In the genomic region with DNA sequence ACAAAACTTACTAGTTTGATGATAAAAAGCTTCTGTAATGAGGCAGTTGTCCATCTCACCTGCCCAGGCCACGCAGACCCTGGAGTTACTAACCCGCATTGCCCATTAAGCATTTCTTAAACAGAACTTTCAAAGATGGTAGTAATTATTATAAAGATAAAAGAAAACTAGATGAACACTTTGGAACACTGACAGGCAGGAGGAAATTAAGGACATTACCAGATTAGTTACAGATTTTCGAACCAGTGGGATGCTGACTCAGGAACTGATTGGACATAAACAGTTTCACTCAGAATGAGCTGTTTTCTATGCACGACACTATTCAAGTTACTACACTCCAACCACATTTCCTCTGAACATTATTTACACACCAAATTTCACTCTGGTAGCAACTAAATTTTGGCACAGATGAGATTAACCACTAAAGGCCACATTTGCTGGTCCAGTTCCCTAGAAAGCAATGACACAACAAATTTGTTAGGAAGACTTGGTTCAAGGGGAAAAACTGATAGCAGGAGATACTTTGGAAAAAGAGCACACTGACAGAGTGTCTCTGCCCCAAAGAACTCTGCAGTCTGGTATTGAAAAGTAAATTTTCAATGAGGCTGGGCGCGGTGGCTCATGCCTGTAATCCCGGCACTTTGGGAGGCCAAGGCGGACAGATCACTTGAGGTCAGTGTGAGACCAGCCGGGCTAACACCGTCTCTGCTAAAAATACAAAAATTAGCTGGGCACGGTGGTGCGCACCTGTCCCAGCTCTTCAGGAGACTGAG, we compare ENCODE assay signal across 11 cellular contexts. TPM values are rescaled to one million over a fixed set of nuclear protein-coding genes. Genes with fewer than 3 reads are reported as not detected.
DNase-seq lines count a peak whose midpoint lies in the region; ATAC-seq and TF ChIP-seq lines count a peak whose summit lies in the region.
"Had no signal": no experiment of that assay in that cellular context is flagged by ENCODE, and none has a peak within 500 bp of the region (broad histone marks: within the 10 kb centered on the region; RNA-seq: fewer than 3 reads in every experiment).

No MANE protein-coding gene starts in this region.

- no peak for ATAC-seq in Panc1
- ATAC-seq in effector memory CD8-positive, alpha-beta T cell (replicated peaks) = no peak
- no peak for ATAC-seq in PC-3
- ATAC-seq: Right ventricle myocardium inferior had no signal

- TF ChIP-seq EP300 in sigmoid colon (IDR thresholded peaks at IDR 0.05) = no peak

- peaks cover 44% of the 10 kb centered on the region for H3K4me1 Mint-ChIP-seq in T-helper 2 cell treated with Interferon-gamma antibody and Interleukin-4, amounts not matched to agents 5 μg/mL and 100 μg/mL, for 36 hours (ENCODE audit: low read depth)
- H3K4me1 Mint-ChIP-seq in effector memory CD8-positive, alpha-beta T cell (ENCODE audit: low read depth in 2 of 2) = peaks cover 24 to 45% of the 10 kb centered on the region in 2 donors

- H3K27ac ChIP-seq in Panc1 (ENCODE audit: low read length) = peak overlapping the region; percentile 40; the same call in 1 of the 2 replicates
- H3K27ac ChIP-seq in sigmoid colon = peak overlapping the region in 2 of 4 donors; percentile 0 to 10
- H3K27ac ChIP-seq in PC-3 (ENCODE audit: low read length) = no peak overlapping the region

- H3K4me3 ChIP-seq in Panc1 (ENCODE audit: low read depth in 2 of 2, low read length in 2 of 2) (no peak overlapping the region), sigmoid colon (no peak overlapping the region), PC-3 (ENCODE audit: low read length) (no peak overlapping the region)

- no peak overlapping the region for H3K9ac ChIP-seq in PC-3 (ENCODE audit: low read length)

- in situ Hi-C loops in Panc1 (cut with HindIII; ENCODE audit: low pct_unique_long_range_greater_than_20kb, low sequenced_read_pairs) = no loop called here

- no peaks in the 10 kb centered on the region for H3K9me2 ChIP-seq in PC-3 (replicated peaks; ENCODE audit: low read length)

- H3K36me3 ChIP-seq in Panc1 (ENCODE audit: control insufficient read depth, insufficient read depth, low read length) (peaks cover 42% of the 10 kb centered on the region), sigmoid colon (peaks cover 29 to 60% (median 41%) of the 10 kb centered on the region in 4 donors), PC-3 (ENCODE audit: low read depth, low read length) (peaks cover 47% of the 10 kb centered on the region)

- intact Hi-C loops in Panc1 (cut with micrococcal nuclease; ENCODE audit: unreplicated experiment) = no loop called here
- intact Hi-C loops in sigmoid colon (cut with DNase I) = loop anchor here (5.0 to 10.0 kb wide), 2 partner anchors 40 to 183 kb away; a partner anchor contains a TSS
- intact Hi-C loops in PC-3 (cut with micrococcal nuclease) = no loop called here

- TF ChIP-seq CTCF in Panc1 (IDR thresholded peaks at IDR 0.05) = no peak
- no peak for TF ChIP-seq CTCF in sigmoid colon (IDR thresholded peaks at IDR 0.05)
- no peak for TF ChIP-seq CTCF in PC-3 (conservative IDR thresholded peaks at IDR 0.05; ENCODE audit: low read depth, low read length)

- BruUV-seq in Panc1 (replicated peaks; lab: Mats Ljungman, UMichigan) (no TSS peak), PC-3 (replicated peaks; lab: Mats Ljungman, UMichigan) (no TSS peak)

- H3K9me3 Mint-ChIP-seq in T-helper 2 cell treated with Interferon-gamma antibody and Interleukin-4, amounts not matched to agents 5 μg/mL and 100 μg/mL, for 36 hours = no peaks in the 10 kb centered on the region
- H3K9me3 Mint-ChIP-seq in effector memory CD8-positive, alpha-beta T cell = no peaks in the 10 kb centered on the region
- H3K9me3 Mint-ChIP-seq: activated naive CD8-positive, alpha-beta T cell treated with anti-CD3 and anti-CD28 coated beads, Interleukin-2, amount 10 ng/mL, durations not matched to agents 7 days and 5 days had no signal

- H3K27me3 ChIP-seq in Panc1 (ENCODE audit: control insufficient read depth, insufficient read depth, low read length) (no peaks in the 10 kb centered on the region), sigmoid colon (no peaks in the 10 kb centered on the region), PC-3 (ENCODE audit: low read length) (no peaks in the 10 kb centered on the region)

- CTCF ChIA-PET in Panc1 (lab: Charles Lee) = no interaction called here
- CTCF ChIA-PET in PC-3 (lab: Charles Lee) = no interaction called here

- no peak for TF ChIP-seq POLR2A in sigmoid colon (IDR thresholded peaks at IDR 0.05)
- no peak for TF ChIP-seq POLR2A in erythroblast (IDR thresholded peaks at IDR 0.05; ENCODE audit: low read length)

- peak overlapping the region; percentile 21 for H3K4me3 Mint-ChIP-seq in T-helper 2 cell treated with Interferon-gamma antibody and Interleukin-4, amounts not matched to agents 5 μg/mL and 100 μg/mL, for 36 hours
- no peak overlapping the region for H3K4me3 Mint-ChIP-seq in effector memory CD8-positive, alpha-beta T cell
- H3K4me3 Mint-ChIP-seq: activated naive CD8-positive, alpha-beta T cell treated with anti-CD3 and anti-CD28 coated beads, Interleukin-2, amount 10 ng/mL, durations not matched to agents 7 days and 5 days had no signal

- no peaks in the 10 kb centered on the region for H3K27me3 Mint-ChIP-seq in T-helper 2 cell treated with Interferon-gamma antibody and Interleukin-4, amounts not matched to agents 5 μg/mL and 100 μg/mL, for 36 hours (ENCODE audit: low read depth)
- no peaks in the 10 kb centered on the region for H3K27me3 Mint-ChIP-seq in effector memory CD8-positive, alpha-beta T cell
- H3K27me3 Mint-ChIP-seq: activated naive CD8-positive, alpha-beta T cell treated with anti-CD3 and anti-CD28 coated beads, Interleukin-2, amount 10 ng/mL, durations not matched to agents 7 days and 5 days had no signal

- 0 out of 2 replicates have a peak, but pooled peaks cover 19% of the 10 kb centered on the region for H4K20me1 ChIP-seq in PC-3 (ENCODE audit: low read length)

- POLR2A ChIA-PET in Panc1 (lab: Charles Lee) (interaction anchor here (0.6 kb wide), 2 partner anchors 17 to 785 kb away, joined by 4 to 7 read pairs; no protein-coding TSS in a partner anchor), PC-3 (lab: Charles Lee; ENCODE audit: unreplicated experiment) (interaction anchor here (0.6 kb wide), 1 partner anchor 84 kb away, joined by 4 read pairs; no protein-coding TSS in a partner anchor)

- DNase-seq in T-helper 2 cell treated with Interferon-gamma antibody and Interleukin-4, amounts not matched to agents 5 μg/mL and 100 μg/mL, for 36 hours (ENCODE audit: low spot score) = no peak
- DNase-seq in T-helper 2 cell (no peak), Panc1 (ENCODE audit: low read depth, low spot score) (no peak), sigmoid colon (peak; percentile 46), erythroblast (lab: John Stamatoyannopoulos, UW) (no peak), NCI-H146 treated with DMSO at 0.1 percent for 48 hours (lab: John Stamatoyannopoulos, UW; ENCODE audit: unreplicated experiment) (no peak), PC-3 (no peak)
- no peak for DNase-seq in effector memory CD8-positive, alpha-beta T cell
- DNase-seq: activated naive CD8-positive, alpha-beta T cell treated with anti-CD3 and anti-CD28 coated beads, Interleukin-2, amount 10 ng/mL, durations not matched to agents 7 days and 5 days; stimulated activated naive CD4-positive, alpha-beta T cell had no signal

- WGBS in sigmoid colon, 2 donors = 83 to 86% methylated on average over 12 of the region's 12 CpGs

- H2AFZ ChIP-seq in PC-3 (ENCODE audit: low read length) = no peak overlapping the region

- H3F3A ChIP-seq in PC-3 (ENCODE audit: low read length, unreplicated experiment) = peaks cover 37% of the 10 kb centered on the region

- peak overlapping the region; percentile 41 for H3K27ac Mint-ChIP-seq in T-helper 2 cell treated with Interferon-gamma antibody and Interleukin-4, amounts not matched to agents 5 μg/mL and 100 μg/mL, for 36 hours
- peak overlapping the region; percentile 84 to 98 for H3K27ac Mint-ChIP-seq in effector memory CD8-positive, alpha-beta T cell
- H3K27ac Mint-ChIP-seq: activated naive CD8-positive, alpha-beta T cell treated with anti-CD3 and anti-CD28 coated beads, Interleukin-2, amount 10 ng/mL, durations not matched to agents 7 days and 5 days had no signal

- no peak overlapping the region for H3K4me2 ChIP-seq in PC-3 (ENCODE audit: low read length)

- H3K4me1 ChIP-seq in Panc1 (ENCODE audit: control insufficient read depth, insufficient read depth, low read length) (peaks cover 23% of the 10 kb centered on the region), sigmoid colon (peaks cover 0 to 25% (median 23%) of the 10 kb centered on the region in 4 donors), PC-3 (ENCODE audit: insufficient read depth, low read length) (peaks cover 20% of the 10 kb centered on the region)

- no peaks in the 10 kb centered on the region for H3K9me3 ChIP-seq in Panc1 (ENCODE audit: control insufficient read depth, insufficient read depth, low read depth, low read length)
- H3K9me3 ChIP-seq in sigmoid colon = no peaks in the 10 kb centered on the region
- no peaks in the 10 kb centered on the region for H3K9me3 ChIP-seq in PC-3 (ENCODE audit: low read length)

- peaks cover 63% of the 10 kb centered on the region for H3K36me3 Mint-ChIP-seq in T-helper 2 cell treated with Interferon-gamma antibody and Interleukin-4, amounts not matched to agents 5 μg/mL and 100 μg/mL, for 36 hours (ENCODE audit: low read depth)
- H3K36me3 Mint-ChIP-seq in effector memory CD8-positive, alpha-beta T cell (ENCODE audit: insufficient read depth) = peaks cover 86% of the 10 kb centered on the region

- peaks cover 55% of the 10 kb centered on the region for H3K79me2 ChIP-seq in PC-3 (ENCODE audit: low read length)

RNA-seq across cellular contexts. Expression of a gene that starts 3.0 kb away (rescaled TPM):
- total RNA-seq in Panc1 (2021; ENCODE audit: unreplicated experiment) = 319 TPM
- polyA plus RNA-seq in Panc1 (2012; ENCODE audit: insufficient read length) = 767 TPM
- total RNA-seq in sigmoid colon = 100 to 1,000 TPM; 206 to 512 (median 398) TPM
- 100 to 1,000 TPM; 332 to 621 (median 592) TPM for polyA plus RNA-seq in sigmoid colon
- 479 and 530 TPM in 2 replicates for total RNA-seq in PC-3 (2014; rRNA removed)

RNA-seq across cellular contexts. Expression of a gene that starts 3.1 kb away (rescaled TPM):
- total RNA-seq in Panc1 (2021; ENCODE audit: unreplicated experiment) (44.9 TPM), sigmoid colon (10 to 100 TPM; 25.2 to 39.2 (median 32.3) TPM), PC-3 (2014; rRNA removed) (71.8 and 75.8 TPM in 2 replicates)
- polyA plus RNA-seq in Panc1 (2012; ENCODE audit: insufficient read length) = 32.6 TPM
- polyA plus RNA-seq in sigmoid colon = 10 to 100 TPM; 19.0 to 29.8 (median 19.2) TPM

RNA-seq across cellular contexts. Expression of a gene that starts 37.5 kb away (rescaled TPM):
- total RNA-seq in Panc1 (2021; ENCODE audit: unreplicated experiment) (217 TPM), sigmoid colon (100 to 1,000 TPM in 2 of 4 donors, 10 to 100 TPM in 2; 56.5 to 156 (median 90.1) TPM), PC-3 (2014; rRNA removed) (222 and 274 TPM in 2 replicates)
- polyA plus RNA-seq in Panc1 (2012; ENCODE audit: insufficient read length) = 273 TPM
- polyA plus RNA-seq in sigmoid colon = 100 to 1,000 TPM in 1 of 3 donors, 10 to 100 TPM in 2; 71.5 to 118 (median 76.8) TPM

RNA-seq across cellular contexts. Expression of a gene that starts 37.5 kb away (rescaled TPM):
- total RNA-seq in Panc1 (2021; ENCODE audit: unreplicated experiment) (100 TPM), sigmoid colon (10 to 100 TPM; 24.6 to 26.4 (median 25.7) TPM), PC-3 (2014; rRNA removed) (43.5 and 53.6 TPM in 2 replicates)
- 45.0 TPM for polyA plus RNA-seq in Panc1 (2012; ENCODE audit: insufficient read length)
- 10 to 100 TPM; 10.2 to 23.1 (median 12.0) TPM for polyA plus RNA-seq in sigmoid colon

RNA-seq across cellular contexts. Expression of a gene that starts 39.8 kb away (rescaled TPM):
- 282 TPM for total RNA-seq in Panc1 (2021; ENCODE audit: unreplicated experiment)
- 187 TPM for polyA plus RNA-seq in Panc1 (2012; ENCODE audit: insufficient read length)
- total RNA-seq in sigmoid colon = 100 to 1,000 TPM; 281 to 408 (median 296) TPM
- polyA plus RNA-seq in sigmoid colon = 100 to 1,000 TPM in 1 of 3 donors, 10 to 100 TPM in 2; 68.2 to 166 (median 94.9) TPM
- 286 and 341 TPM in 2 replicates for total RNA-seq in PC-3 (2014; rRNA removed)
